In the genomic region with DNA sequence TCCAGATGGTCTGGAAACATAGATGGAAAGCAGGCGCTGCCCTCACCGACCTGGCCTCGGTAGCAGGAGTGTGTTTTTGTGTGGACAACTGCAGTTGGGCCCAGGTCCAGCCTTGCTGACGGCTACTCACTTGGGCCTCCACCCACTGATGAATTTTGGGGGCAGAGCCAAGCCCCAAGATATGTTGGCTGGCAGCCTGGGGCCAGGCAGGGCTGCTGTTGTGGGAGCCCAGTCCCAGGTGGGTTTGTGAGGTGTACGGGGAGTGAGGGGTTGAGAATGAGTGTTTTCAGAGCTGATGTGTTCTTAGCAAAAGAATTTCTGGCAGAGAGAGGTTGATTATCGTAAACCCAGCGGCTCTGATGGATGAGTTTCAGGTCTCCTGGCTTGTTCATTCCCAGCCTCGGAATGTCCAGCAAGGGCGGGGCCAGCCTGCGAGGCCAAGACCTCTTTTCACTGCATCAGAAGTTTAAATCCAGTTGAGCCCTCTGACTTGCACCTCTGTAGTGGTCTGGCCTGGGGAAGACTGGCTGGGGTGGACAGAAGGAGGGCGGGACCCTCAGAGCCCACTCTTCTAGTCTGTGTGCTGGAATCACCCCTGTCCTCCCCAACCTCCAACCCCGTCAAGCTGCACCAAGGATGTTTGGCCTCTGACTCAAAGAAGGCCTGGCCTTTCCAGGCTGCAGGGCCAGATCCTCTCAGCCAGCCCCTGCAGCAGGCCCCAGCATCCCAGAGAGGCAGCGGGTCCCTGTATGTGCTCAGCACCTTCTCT, we compare ENCODE assay signal across 11 cellular contexts.
DNase-seq lines count a peak whose midpoint lies in the region; ATAC-seq and TF ChIP-seq lines count a peak whose summit lies in the region.
"Had no signal": no experiment of that assay in that cellular context is flagged by ENCODE, and none has a peak within 500 bp of the region (broad histone marks: within the 10 kb centered on the region; RNA-seq: fewer than 3 reads in every experiment).

No MANE protein-coding gene starts in this region.

- peaks cover 61% of the 10 kb centered on the region for H3K36me3 ChIP-seq in osteoblast (ENCODE audit: insufficient read depth, low read length)

- peak; percentile 91 for DNase-seq in AG04450 (ENCODE audit: low read depth, low spot score)
- peak; percentile 67 for DNase-seq in RWPE1 (ENCODE audit: low spot score)
- DNase-seq in fibroblast of the conjunctiva (ENCODE audit: low read depth): peak; percentile 95
- peak; percentile 97 for DNase-seq in osteoblast (ENCODE audit: insufficient read length, low spot score, missing footprints)
- DNase-seq in stimulated activated naive CD4-positive, alpha-beta T cell (lab: John Stamatoyannopoulos, UW): no peak
- DNase-seq in retina: no peak
- no peak for DNase-seq in activated CD4-positive, CD25-positive, alpha-beta regulatory T cell (lab: John Stamatoyannopoulos, UW)
- DNase-seq: activated CD8-positive, alpha-beta memory T cell treated with anti-CD3 and anti-CD28 coated beads, Interleukin-2, amount 10 ng/mL, durations not matched to agents 7 days and 5 days; NK-92 treated with Interleukin-12 subunit alpha and Interleukin-12 subunit beta, amount 100 ng/mL, for 24 hours had no signal

- POLR2A ChIA-PET in AG04450 (lab: Yijun Ruan, JAX) (no interaction called here), RWPE1 (lab: Yijun Ruan, JAX; ENCODE audit: low non-redundant PET) (no interaction called here)

- H3K27me3 ChIP-seq in AG04450 (ENCODE audit: control insufficient read depth, insufficient read depth, low read length): no peaks in the 10 kb centered on the region
- no peaks in the 10 kb centered on the region for H3K27me3 ChIP-seq in osteoblast (ENCODE audit: insufficient read depth, low read length)
- H3K27me3 ChIP-seq: BLaER1 treated with 17β-estradiol and CSF1 and Interleukin-3, amounts not matched to agents 10 nM and 100 nM had no signal

- CTCF ChIA-PET in AG04450 (lab: Charles Lee) (no interaction called here), RWPE1 (lab: Yijun Ruan, JAX) (interaction anchor here (1.1 to 1.2 kb wide), 2 partner anchors 13 to 271 kb away, joined by 3 read pairs; no protein-coding TSS in a partner anchor)

- no peak for TF ChIP-seq CTCF in AG04450 (IDR thresholded peaks at IDR 0.05; ENCODE audit: low read depth, low read length)
- no peak for TF ChIP-seq CTCF in RWPE1 (conservative IDR thresholded peaks at IDR 0.05; ENCODE audit: low read depth)
- TF ChIP-seq CTCF in osteoblast (IDR thresholded peaks at IDR 0.05; ENCODE audit: extremely low read depth, low read depth, low read length): no peak

- H3K79me2 ChIP-seq in osteoblast (ENCODE audit: insufficient read depth, low read length): peaks cover 98% of the 10 kb centered on the region

- H2AFZ ChIP-seq in osteoblast (ENCODE audit: low read length): no peak overlapping the region

- H3K9me3 ChIP-seq in AG04450 (ENCODE audit: control insufficient read depth, insufficient read depth, low read length): no peaks in the 10 kb centered on the region
- H3K9me3 ChIP-seq in osteoblast (ENCODE audit: low read depth, low read length): no peaks in the 10 kb centered on the region
- H3K9me3 ChIP-seq: BLaER1 treated with 17β-estradiol and CSF1 and Interleukin-3, amounts not matched to agents 10 nM and 100 nM had no signal

- H3K4me3 ChIP-seq in AG04450 (ENCODE audit: low read depth, low read length) (peak overlapping the region; percentile 29), osteoblast (ENCODE audit: insufficient read depth, low read length) (peak overlapping the region; percentile 32)
- H3K4me3 ChIP-seq: BLaER1 treated with 17β-estradiol and CSF1 and Interleukin-3, amounts not matched to agents 10 nM and 100 nM had no signal

- H4K20me1 ChIP-seq in osteoblast (ENCODE audit: insufficient read depth, low read length): peaks cover 95% of the 10 kb centered on the region

- H3K4me1 ChIP-seq in osteoblast (ENCODE audit: insufficient read depth, low read length): peaks cover 66% of the 10 kb centered on the region

- H3K4me2 ChIP-seq in osteoblast (ENCODE audit: insufficient read depth, low read length): peak overlapping the region; percentile 64

- no peak for ATAC-seq in HG03460 (IDR thresholded peaks at IDR 0.05; ENCODE audit: unreplicated experiment)
- ATAC-seq: activated CD8-positive, alpha-beta memory T cell treated with anti-CD3 and anti-CD28 coated beads, Interleukin-2, amount 10 ng/mL, durations not matched to agents 7 days and 5 days had no signal

- H3K27ac ChIP-seq in AG04450 (ENCODE audit: low read depth, low read length) (peak overlapping the region; percentile 93), RWPE1 (peak overlapping the region; percentile 99), osteoblast (ENCODE audit: low read depth, low read length) (peak overlapping the region; percentile 94)

Comparison
In these comparisons a context has a peak if more than half of its experiments do, and no peak if none do; other contexts are left out.
1. DNase-seq: peak in AG04450 (single experiment), RWPE1 (single experiment), fibroblast of the conjunctiva (single experiment) and osteoblast (single experiment); none in stimulated activated naive CD4-positive, alpha-beta T cell (0 of 6), retina (single experiment) and activated CD4-positive, CD25-positive, alpha-beta regulatory T cell (0 of 4).
2. Peak in every context shown above with its lines, with median percentiles within 50 percentile points of each other: H3K27ac ChIP-seq.